ENCODE assay signal across 14 cellular contexts in genomic region chr5:91244380-91245073, GRCh38.
"Had no signal": no experiment of that assay in that cellular context is flagged by ENCODE, and none has a peak within 500 bp of the region (broad histone marks: within the 10 kb centered on the region; RNA-seq: fewer than 3 reads in every experiment).

No MANE protein-coding gene starts in this region.

- ATAC-seq: activated T-helper 17 cell treated with anti-CD3 and anti-CD28 coated beads, Interleukin-2, amount 50 U/mL, for 72 hours; left colon; natural killer cell treated with Interleukin-12 subunit alpha and Interleukin-12 subunit beta and Interleukin-15 and Interleukin-18, amount 100 ng/mL, for 72 hours had no signal

- H3K4me3 ChIP-seq: colonic mucosa, sigmoid colon had no signal

- H3K4me3 Mint-ChIP-seq: activated naive CD4-positive, alpha-beta T cell treated with anti-CD3 and anti-CD28 coated beads for 36 hours; activated T-helper 17 cell treated with anti-CD3 and anti-CD28 coated beads, Interleukin-2, amount 50 U/mL, for 72 hours; memory B cell; natural killer cell treated with Interleukin-12 subunit alpha and Interleukin-12 subunit beta and Interleukin-15 and Interleukin-18, amount 100 ng/mL, for 72 hours had no signal

- H3K27ac Mint-ChIP-seq: activated naive CD4-positive, alpha-beta T cell treated with anti-CD3 and anti-CD28 coated beads for 36 hours; activated T-helper 17 cell treated with anti-CD3 and anti-CD28 coated beads, Interleukin-2, amount 50 U/mL, for 72 hours; memory B cell; natural killer cell treated with Interleukin-12 subunit alpha and Interleukin-12 subunit beta and Interleukin-15 and Interleukin-18, amount 100 ng/mL, for 72 hours had no signal

- H3K4me1 Mint-ChIP-seq: activated T-helper 17 cell treated with anti-CD3 and anti-CD28 coated beads, Interleukin-2, amount 50 U/mL, for 72 hours; memory B cell had no signal

- H3K36me3 ChIP-seq: colonic mucosa, sigmoid colon had no signal

- DNase-seq: activated CD4-positive, alpha-beta T cell treated with anti-CD3 and anti-CD28 coated beads for 1 hour; activated CD4-positive, alpha-beta T cell treated with anti-CD3 and anti-CD28 coated beads, Interleukin-2, amount 50 U/mL, for 4 hours; activated naive CD4-positive, alpha-beta T cell treated with anti-CD3 and anti-CD28 coated beads for 36 hours; caudate nucleus; colonic mucosa; foreskin fibroblast; left colon; nucleus accumbens; sigmoid colon; stimulated activated CD4-positive, alpha-beta T cell treated with anti-CD3 and anti-CD28 coated beads, Interleukin-12 subunit alpha, Interleukin-12 subunit beta, amount 100 ng/mL, for 4 hours; stimulated activated CD4-positive, alpha-beta T cell treated with anti-CD3 and anti-CD28 coated beads, Interleukin-2, amount 100 ng/mL, for 24 hours had no signal

- H3K27ac ChIP-seq: colonic mucosa, sigmoid colon had no signal

- H3K27me3 ChIP-seq: colonic mucosa, sigmoid colon had no signal

- H3K9me3 ChIP-seq: colonic mucosa had no signal

- H3K4me1 ChIP-seq: colonic mucosa, sigmoid colon had no signal

- H3K27me3 Mint-ChIP-seq: activated T-helper 17 cell treated with anti-CD3 and anti-CD28 coated beads, Interleukin-2, amount 50 U/mL, for 72 hours; natural killer cell treated with Interleukin-12 subunit alpha and Interleukin-12 subunit beta and Interleukin-15 and Interleukin-18, amount 100 ng/mL, for 72 hours had no signal
